27 cellular contexts compared by ENCODE assay signal in the genomic region with DNA sequence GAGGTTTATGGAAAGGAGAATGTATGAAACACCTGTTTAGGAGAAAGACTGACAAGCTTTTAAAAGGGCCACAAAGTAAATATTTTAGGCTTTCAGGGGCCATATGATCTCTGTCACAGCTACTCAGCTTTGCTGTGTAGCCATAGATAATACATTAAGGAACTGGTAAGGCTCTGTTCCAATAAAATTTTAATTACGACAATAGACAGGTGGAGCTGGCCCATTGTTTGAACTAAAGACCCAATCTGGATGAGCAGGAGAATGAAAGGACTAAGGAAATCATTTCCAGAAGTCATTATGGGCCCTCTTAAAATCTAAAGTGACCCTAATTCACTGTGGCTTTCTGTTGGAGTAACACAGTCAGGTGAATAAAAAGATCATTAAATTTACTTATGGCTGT. TPM values are rescaled to one million over a fixed set of nuclear protein-coding genes. Genes with fewer than 3 reads are reported as not detected.
DNase-seq lines count a peak whose midpoint lies in the region; ATAC-seq, FAIRE-seq and TF ChIP-seq lines count a peak whose summit lies in the region.
"Had no signal": no experiment of that assay in that cellular context is flagged by ENCODE, and none has a peak within 500 bp of the region (broad histone marks: within the 10 kb centered on the region; RNA-seq: fewer than 3 reads in every experiment).

No MANE protein-coding gene starts in this region.

- H3K27ac ChIP-seq in pancreas (no peak overlapping the region), WERI-Rb-1 (no peak overlapping the region)
- H3K27ac ChIP-seq in CD4-positive, alpha-beta memory T cell (ENCODE audit: low read depth, low read length), result no peak overlapping the region
- H3K27ac ChIP-seq: brain microvascular endothelial cell, coronary artery had no signal

- intact Hi-C loops in pancreas (cut with DNase I), result no loop called here
- intact Hi-C loops in CD4-positive, alpha-beta memory T cell (cut with micrococcal nuclease), result no loop called here

- DNase-seq in NCI-H1105 treated with DMSO at 0.1 percent for 48 hours (lab: John Stamatoyannopoulos, UW), result peak; percentile 99
- peak; percentile 50 for DNase-seq in NCI-H2029 (lab: John Stamatoyannopoulos, UW)
- peak; percentile 88 for DNase-seq in NCI-H748 treated with DMSO at 0.1 percent for 48 hours (lab: John Stamatoyannopoulos, UW)
- no peak for DNase-seq in pancreas
- no peak for DNase-seq in GDM1 (lab: John Stamatoyannopoulos, UW)
- DNase-seq in CD4-positive, alpha-beta memory T cell, result no peak
- DNase-seq in WERI-Rb-1, result no peak
- DNase-seq: activated CD4-positive, alpha-beta T cell treated with anti-CD3 and anti-CD28 coated beads for 36 hours; activated naive CD4-positive, alpha-beta T cell treated with Interleukin-2 at 50 U/mL for 16 hours; activated T-cell treated with anti-CD3 and anti-CD28 coated beads, Interleukin-2, amount 50 U/mL, for 48 hours; brain microvascular endothelial cell; CD4-positive, CD25-positive, alpha-beta regulatory T cell; effector memory CD8-positive, alpha-beta T cell; foreskin fibroblast; GOT3; mesendoderm; MV-4-11; naive B cell; NCI-H446 treated with DMSO at 0.1 percent for 48 hours; nucleus accumbens; T-cell had no signal

- TF ChIP-seq CTCF in pancreas (IDR thresholded peaks at IDR 0.05) (no peak), WERI-Rb-1 (IDR thresholded peaks at IDR 0.05; ENCODE audit: low read depth, low read length) (no peak)

- H3K4me3 ChIP-seq in pancreas, result no peak overlapping the region
- no peak overlapping the region for H3K4me3 ChIP-seq in CD4-positive, alpha-beta memory T cell (ENCODE audit: low read length in 2 of 2)
- H3K4me3 ChIP-seq in WERI-Rb-1 (ENCODE audit: low read depth, low read length), result no peak overlapping the region
- H3K4me3 ChIP-seq: coronary artery had no signal

- H3K9me3 ChIP-seq in pancreas (no peaks in the 10 kb centered on the region), WERI-Rb-1 (ENCODE audit: severe bottlenecking) (peaks cover 2% of the 10 kb centered on the region)
- no peaks in the 10 kb centered on the region for H3K9me3 ChIP-seq in CD4-positive, alpha-beta memory T cell (ENCODE audit: control insufficient read depth in 1 of 2, low read length in 2 of 2)

- FAIRE-seq in pancreas (lab: Jason Lieb, UNC), result peak; percentile 26
- FAIRE-seq: RCC 7860 had no signal

- peaks cover 1 to 9% (median 4%) of the 10 kb centered on the region in 4 donors for H3K4me1 Mint-ChIP-seq in CD4-positive, alpha-beta memory T cell

- no peaks in the 10 kb centered on the region for H3K4me1 ChIP-seq in pancreas
- no peaks in the 10 kb centered on the region for H3K4me1 ChIP-seq in CD4-positive, alpha-beta memory T cell (ENCODE audit: insufficient read depth, low read length)

- no peak overlapping the region for H3K27ac Mint-ChIP-seq in CD4-positive, alpha-beta memory T cell
- H3K27ac Mint-ChIP-seq: activated CD4-positive, alpha-beta T cell treated with anti-CD3 and anti-CD28 coated beads for 36 hours; type B pancreatic cell had no signal

- CTCF ChIA-PET in CD4-positive, alpha-beta memory T cell (lab: Charles Lee; ENCODE audit: partially characterized antibody), result no interaction called here

- POLR2A ChIA-PET in CD4-positive, alpha-beta memory T cell (lab: Charles Lee; ENCODE audit: partially characterized antibody), result no interaction called here

- H3K4me3 Mint-ChIP-seq in CD4-positive, alpha-beta memory T cell, result no peak overlapping the region
- H3K4me3 Mint-ChIP-seq: activated CD4-positive, alpha-beta T cell treated with anti-CD3 and anti-CD28 coated beads for 36 hours; CD4-positive, CD25-positive, alpha-beta regulatory T cell; effector memory CD8-positive, alpha-beta T cell; naive B cell; T-cell; type B pancreatic cell had no signal

- no peak for ATAC-seq in pancreas
- no peak for ATAC-seq in HG03108 (IDR thresholded peaks at IDR 0.05; ENCODE audit: unreplicated experiment)
- ATAC-seq: activated CD4-positive, alpha-beta T cell treated with anti-CD3 and anti-CD28 coated beads for 36 hours; effector memory CD8-positive, alpha-beta T cell; left lobe of liver; T-cell had no signal

- H3K36me3 ChIP-seq in pancreas, result no peaks in the 10 kb centered on the region
- no peaks in the 10 kb centered on the region for H3K36me3 ChIP-seq in CD4-positive, alpha-beta memory T cell (ENCODE audit: insufficient read depth, low read length)
- H3K36me3 ChIP-seq in WERI-Rb-1, result no peaks in the 10 kb centered on the region
- H3K36me3 ChIP-seq: brain microvascular endothelial cell had no signal

- H3K36me3 Mint-ChIP-seq in CD4-positive, alpha-beta memory T cell, result peaks cover 49 to 52% of the 10 kb centered on the region in 2 donors

- WGBS in pancreas, 2 donors, result 65 to 72% methylated on average over 1 of the region's 1 CpG

- H3K9me3 Mint-ChIP-seq in CD4-positive, alpha-beta memory T cell, result peaks cover 0 to 5% (median 2%) of the 10 kb centered on the region in 8 donors
- H3K9me3 Mint-ChIP-seq: effector memory CD8-positive, alpha-beta T cell had no signal

- no peaks in the 10 kb centered on the region for H3K27me3 Mint-ChIP-seq in CD4-positive, alpha-beta memory T cell
- H3K27me3 Mint-ChIP-seq: activated CD4-positive, alpha-beta T cell treated with anti-CD3 and anti-CD28 coated beads for 36 hours; CD4-positive, CD25-positive, alpha-beta regulatory T cell; effector memory CD8-positive, alpha-beta T cell; naive B cell; T-cell; type B pancreatic cell had no signal

- H3K27me3 ChIP-seq in pancreas (no peaks in the 10 kb centered on the region), WERI-Rb-1 (ENCODE audit: insufficient read depth, low read depth, severe bottlenecking) (no peaks in the 10 kb centered on the region)
- H3K27me3 ChIP-seq in CD4-positive, alpha-beta memory T cell (ENCODE audit: insufficient read depth, low read length), result no peaks in the 10 kb centered on the region
- H3K27me3 ChIP-seq: brain microvascular endothelial cell had no signal

RNA-seq across cellular contexts. Expression of a gene that starts 48.5 kb away (rescaled TPM):
- 10 to 100 TPM in 5 of 6 donors, 1 to 10 TPM in 1; 9.5 to 16.2 (median 14.3) TPM for total RNA-seq in pancreas
- 1 to 10 TPM; 6.6 to 8.5 TPM for polyA plus RNA-seq in pancreas
- total RNA-seq in CD4-positive, alpha-beta memory T cell, result not detected
- polyA plus RNA-seq in CD4-positive, alpha-beta memory T cell, result not detected
- total RNA-seq: CD4-positive, CD25-positive, alpha-beta regulatory T cell; G401 had no signal
- polyA plus RNA-seq: CD4-positive, CD25-positive, alpha-beta regulatory T cell had no signal

Comparison
In these comparisons a context has a peak if more than half of its experiments do, and no peak if none do; other contexts are left out.
1. DNase-seq: peak in NCI-H1105 treated with DMSO at 0.1 percent for 48 hours (single experiment), NCI-H2029 (single experiment) and NCI-H748 treated with DMSO at 0.1 percent for 48 hours (single experiment); none in pancreas (0 of 6), GDM1 (single experiment), CD4-positive, alpha-beta memory T cell (0 of 5) and WERI-Rb-1 (single experiment).
2. RNA of a gene that starts 48.5 kb away (total RNA-seq): 9.5 to 16.2 TPM in pancreas; not detected in CD4-positive, alpha-beta memory T cell; every median in the first group is over 4 times any median in the second.